ENCODE assay signal across 13 cellular contexts in genomic region chr2:127079358-127079920, GRCh38. TPM values are rescaled to one million over a fixed set of nuclear protein-coding genes. Genes with fewer than 3 reads are reported as not detected.
DNase-seq lines count a peak whose midpoint lies in the region; ATAC-seq lines count a peak whose summit lies in the region.
"Had no signal": no experiment of that assay in that cellular context is flagged by ENCODE, and none has a peak within 500 bp of the region (broad histone marks: within the 10 kb centered on the region; RNA-seq: fewer than 3 reads in every experiment).

No MANE protein-coding gene starts in this region.

- H4K8ac ChIP-seq in mesenchymal stem cell (ENCODE audit: low read length) = peak overlapping the region; percentile 12

- H3K79me1 ChIP-seq in mesenchymal stem cell (replicated peaks; ENCODE audit: low read length, poor library complexity, severe bottlenecking) = peaks cover 32% of the 10 kb centered on the region

- H2BK15ac ChIP-seq in mesenchymal stem cell (ENCODE audit: low read depth, poor library complexity, severe bottlenecking) = no peak overlapping the region

- H2BK12ac ChIP-seq in mesenchymal stem cell (ENCODE audit: low read length in 2 of 2) = peak overlapping the region in 1 of 2 experiments; percentile 22

- peak overlapping the region; percentile 40 to 63 for H3K18ac ChIP-seq in mesenchymal stem cell (ENCODE audit: low read depth in 1 of 2, low read length in 2 of 2)

- no peak overlapping the region for H2BK120ac ChIP-seq in mesenchymal stem cell (ENCODE audit: low read depth, low read length)

- CTCF ChIA-PET in activated CD4-positive, alpha-beta T cell treated with anti-CD3 and anti-CD28 coated beads, Interleukin-2, amount 10 ng/mL, durations not matched to agents 7 days and 5 days (lab: Charles Lee) = interaction anchor here (11.3 kb wide), 1 partner anchor 11 kb away, joined by 101 read pairs; no protein-coding TSS in a partner anchor

- peak overlapping the region; percentile 92 for H3K27ac Mint-ChIP-seq in activated CD4-positive, alpha-beta T cell treated with anti-CD3 and anti-CD28 coated beads, Interleukin-2, amount 10 ng/mL, durations not matched to agents 7 days and 5 days
- H3K27ac Mint-ChIP-seq in activated T-helper 17 cell treated with anti-CD3 and anti-CD28 coated beads, Interleukin-2, amount 50 U/mL, for 72 hours = peak overlapping the region; percentile 70

- peak overlapping the region; percentile 88 for H3K4me3 Mint-ChIP-seq in activated CD4-positive, alpha-beta T cell treated with anti-CD3 and anti-CD28 coated beads, Interleukin-2, amount 10 ng/mL, durations not matched to agents 7 days and 5 days
- peak overlapping the region; percentile 70 for H3K4me3 Mint-ChIP-seq in activated T-helper 17 cell treated with anti-CD3 and anti-CD28 coated beads, Interleukin-2, amount 50 U/mL, for 72 hours

- peak overlapping the region; percentile 23 for H2AK5ac ChIP-seq in mesenchymal stem cell (ENCODE audit: low read length, severe bottlenecking)

- no peak for DNase-seq in activated CD4-positive, alpha-beta T cell treated with anti-CD3 and anti-CD28 coated beads, Interleukin-2, amount 10 ng/mL, durations not matched to agents 7 days and 5 days
- no peak for DNase-seq in activated CD4-positive, alpha-beta T cell treated with anti-CD3 and anti-CD28 coated beads for 4 hours
- DNase-seq in mesenchymal stem cell = no peak
- DNase-seq in T-helper 9 cell = no peak
- no peak for DNase-seq in MV-4-11 (lab: John Stamatoyannopoulos, UW)
- DNase-seq: EL, mucosa of descending colon, NCI-H524 had no signal

- peaks cover 25% of the 10 kb centered on the region for H3K36me3 Mint-ChIP-seq in activated CD4-positive, alpha-beta T cell treated with anti-CD3 and anti-CD28 coated beads, Interleukin-2, amount 10 ng/mL, durations not matched to agents 7 days and 5 days (ENCODE audit: low read depth)
- peaks cover 30% of the 10 kb centered on the region for H3K36me3 Mint-ChIP-seq in activated T-helper 17 cell treated with anti-CD3 and anti-CD28 coated beads, Interleukin-2, amount 50 U/mL, for 72 hours (ENCODE audit: low read depth)

- peaks cover 71% of the 10 kb centered on the region for H3K4me1 ChIP-seq in mesenchymal stem cell (ENCODE audit: control insufficient read depth, insufficient read depth, low read depth, low read length)

- H3K27me3 Mint-ChIP-seq in activated CD4-positive, alpha-beta T cell treated with anti-CD3 and anti-CD28 coated beads, Interleukin-2, amount 10 ng/mL, durations not matched to agents 7 days and 5 days = no peaks in the 10 kb centered on the region
- H3K27me3 Mint-ChIP-seq in activated T-helper 17 cell treated with anti-CD3 and anti-CD28 coated beads, Interleukin-2, amount 50 U/mL, for 72 hours = no peaks in the 10 kb centered on the region

- POLR2A ChIA-PET in activated CD4-positive, alpha-beta T cell treated with anti-CD3 and anti-CD28 coated beads, Interleukin-2, amount 10 ng/mL, durations not matched to agents 7 days and 5 days (lab: Charles Lee) = no interaction called here

- H2AFZ ChIP-seq in mesenchymal stem cell (ENCODE audit: low read depth, low read length) = no peak overlapping the region

- peaks cover 71% of the 10 kb centered on the region for H3K4me1 Mint-ChIP-seq in activated CD4-positive, alpha-beta T cell treated with anti-CD3 and anti-CD28 coated beads, Interleukin-2, amount 10 ng/mL, durations not matched to agents 7 days and 5 days
- peaks cover 39% of the 10 kb centered on the region for H3K4me1 Mint-ChIP-seq in activated T-helper 17 cell treated with anti-CD3 and anti-CD28 coated beads, Interleukin-2, amount 50 U/mL, for 72 hours

- H3K27ac ChIP-seq in mesenchymal stem cell (ENCODE audit: low read length, poor library complexity, severe bottlenecking) (no peak overlapping the region), temporal lobe (ENCODE audit: low read depth, low read length) (peak overlapping the region; percentile 94)

- WGBS in mesenchymal stem cell = 85% methylated on average over 6 of the region's 6 CpGs

- H3K14ac ChIP-seq in mesenchymal stem cell (ENCODE audit: low read length in 2 of 2) = peak overlapping the region in 1 of 2 experiments; percentile 72

- H4K91ac ChIP-seq in mesenchymal stem cell (ENCODE audit: low read length) = peak overlapping the region; percentile 44

- no peak overlapping the region for H3K9ac ChIP-seq in mesenchymal stem cell (ENCODE audit: low read length)

- no peaks in the 10 kb centered on the region for H3K9me3 ChIP-seq in mesenchymal stem cell (ENCODE audit: control insufficient read depth, low read length)
- H3K9me3 ChIP-seq: A549, mucosa of descending colon had no signal

- H3K4me3 ChIP-seq in mesenchymal stem cell (ENCODE audit: insufficient read depth in 1 of 2, low read depth in 1 of 2, low read length in 2 of 2) = no peak overlapping the region
- H3K4me3 ChIP-seq: A549, mucosa of descending colon, smooth muscle cell had no signal

- no peak overlapping the region for H3K4me2 ChIP-seq in mesenchymal stem cell (ENCODE audit: low read length, poor library complexity, severe bottlenecking)
- H3K4me2 ChIP-seq: A549, smooth muscle cell had no signal

- no peak overlapping the region for H2BK5ac ChIP-seq in mesenchymal stem cell (ENCODE audit: low read depth, low read length, poor library complexity, severe bottlenecking)

- H3K36me3 ChIP-seq in mesenchymal stem cell (ENCODE audit: control insufficient read depth in 1 of 2, insufficient read depth in 2 of 2, low read depth in 1 of 2, low read length in 2 of 2) = peaks cover 0 to 23% of the 10 kb centered on the region in 2 experiments

- no peaks in the 10 kb centered on the region for H3K27me3 ChIP-seq in mesenchymal stem cell (ENCODE audit: control insufficient read depth in 1 of 2, insufficient read depth in 1 of 2, low read length in 2 of 2)

- H3K23ac ChIP-seq in mesenchymal stem cell (ENCODE audit: low read length in 2 of 2) = no peak overlapping the region

- peaks cover 6% of the 10 kb centered on the region for H3K9me3 Mint-ChIP-seq in activated CD4-positive, alpha-beta T cell treated with anti-CD3 and anti-CD28 coated beads, Interleukin-2, amount 10 ng/mL, durations not matched to agents 7 days and 5 days
- no peaks in the 10 kb centered on the region for H3K9me3 Mint-ChIP-seq in activated T-helper 17 cell treated with anti-CD3 and anti-CD28 coated beads, Interleukin-2, amount 50 U/mL, for 72 hours

- peak overlapping the region; percentile 49 to 90 for H3K4ac ChIP-seq in mesenchymal stem cell (ENCODE audit: low read depth in 1 of 2, low read length in 2 of 2)

- ATAC-seq in activated T-helper 17 cell treated with anti-CD3 and anti-CD28 coated beads, Interleukin-2, amount 50 U/mL, for 72 hours (replicated peaks) = peak; percentile 58
- no peak for ATAC-seq in GM18907 (IDR thresholded peaks at IDR 0.05; ENCODE audit: unreplicated experiment)
- ATAC-seq: mucosa of descending colon had no signal

RNA-seq across cellular contexts. Expression of gene BIN1, which starts 27.5 kb away (rescaled TPM):
- 100 to 1,000 TPM; 140 to 148 TPM for total RNA-seq in activated CD4-positive, alpha-beta T cell treated with anti-CD3 and anti-CD28 coated beads, Interleukin-2, amount 10 ng/mL, durations not matched to agents 7 days and 5 days
- total RNA-seq in activated T-helper 17 cell treated with anti-CD3 and anti-CD28 coated beads, Interleukin-2, amount 50 U/mL, for 72 hours = 100 to 1,000 TPM in 1 of 2 donors, 10 to 100 TPM in 1; 84.0 to 110 TPM
- 61.3 TPM for polyA plus RNA-seq in mesenchymal stem cell (2013, experiment 1 of 2)
- 58.6 TPM for polyA plus RNA-seq in mesenchymal stem cell (2013, experiment 2 of 2)
- 42.8 TPM for total RNA-seq in temporal lobe
